20 cellular contexts compared by ENCODE assay signal in genomic region chr7:77321300-77321699, GRCh38.
A peak's percentile ranks its signal among the peaks of the same experiment; 100 is the strongest.
DNase-seq lines count a peak whose midpoint lies in the region; TF ChIP-seq lines count a peak whose summit lies in the region.
"Had no signal": no experiment of that assay in that cellular context is flagged by ENCODE, and none has a peak within 500 bp of the region (broad histone marks: within the 10 kb centered on the region; RNA-seq: fewer than 3 reads in every experiment).

No MANE protein-coding gene starts in this region.

- H3K27ac ChIP-seq in esophagus muscularis mucosa (replicated peaks in 1 of 4) = no peak overlapping the region
- H3K27ac ChIP-seq: right lobe of liver, SJCRH30 had no signal

- H3K9me3 ChIP-seq in esophagus muscularis mucosa = no peaks in the 10 kb centered on the region
- H3K9me3 ChIP-seq: right lobe of liver, SJCRH30 had no signal

- no peak for TF ChIP-seq POLR2A in esophagus muscularis mucosa (IDR thresholded peaks at IDR 0.05; ENCODE audit: low read depth)

- H3K4me3 ChIP-seq in esophagus muscularis mucosa = no peak overlapping the region
- H3K4me3 ChIP-seq: right lobe of liver, SJCRH30 had no signal

- H3K36me3 ChIP-seq in esophagus muscularis mucosa = peaks cover 0 to 16% (median 10%) of the 10 kb centered on the region in 4 donors
- H3K36me3 ChIP-seq: right lobe of liver, SJCRH30 had no signal

- no peak for TF ChIP-seq CTCF in esophagus muscularis mucosa (IDR thresholded peaks at IDR 0.05)

- DNase-seq in Ammon's horn (ENCODE audit: low spot score) (peak; percentile 45), RPMI7951 (ENCODE audit: low read depth) (peak; percentile 58), fibroblast of gingiva (ENCODE audit: low read depth) (peak; percentile 83), myocyte (ENCODE audit: low read depth) (peak; percentile 59), esophagus muscularis mucosa (ENCODE audit: extremely low spot score) (no peak), NCI-H1694 treated with DMSO at 0.1 percent for 48 hours (lab: John Stamatoyannopoulos, UW) (no peak), NCI-H446 (lab: John Stamatoyannopoulos, UW) (no peak)
- DNase-seq: activated CD4-positive, alpha-beta T cell treated with anti-CD3 and anti-CD28 coated beads, Interleukin-2, amount 50 U/mL, for 1 hour; activated CD8-positive, alpha-beta memory T cell treated with anti-CD3 and anti-CD28 coated beads, Interleukin-2, amount 50 U/mL, for 4 hours; CD8-positive, alpha-beta memory T cell; DND-41; glutamatergic neuron; KBM-7; NCI-H146; NCI-H2171 treated with DMSO at 0.1 percent for 48 hours; NCI-H774; OCI-M1; right lobe of liver; T-helper 17 cell had no signal

- intact Hi-C loops in esophagus muscularis mucosa (cut with DNase I) = no loop called here

- TF ChIP-seq EP300 in esophagus muscularis mucosa (IDR thresholded peaks at IDR 0.05) = no peak

- H3K4me1 ChIP-seq in esophagus muscularis mucosa = peaks cover under 1 to 17% (median 10%) of the 10 kb centered on the region in 4 donors

- H3K27me3 ChIP-seq in esophagus muscularis mucosa = no peaks in the 10 kb centered on the region
- H3K27me3 ChIP-seq: right lobe of liver, SJCRH30 had no signal

- 93% methylated on average over 2 of the region's 2 CpGs for WGBS in esophagus muscularis mucosa

Comparison
In these comparisons a context has a peak if more than half of its experiments do, and no peak if none do; other contexts are left out.
1. DNase-seq: peak in Ammon's horn (single experiment), RPMI7951 (single experiment), fibroblast of gingiva (single experiment) and myocyte (single experiment); none in esophagus muscularis mucosa (single experiment), NCI-H1694 treated with DMSO at 0.1 percent for 48 hours (single experiment) and NCI-H446 (0 of 2).